11 cellular contexts compared by ENCODE assay signal in the genomic region with DNA sequence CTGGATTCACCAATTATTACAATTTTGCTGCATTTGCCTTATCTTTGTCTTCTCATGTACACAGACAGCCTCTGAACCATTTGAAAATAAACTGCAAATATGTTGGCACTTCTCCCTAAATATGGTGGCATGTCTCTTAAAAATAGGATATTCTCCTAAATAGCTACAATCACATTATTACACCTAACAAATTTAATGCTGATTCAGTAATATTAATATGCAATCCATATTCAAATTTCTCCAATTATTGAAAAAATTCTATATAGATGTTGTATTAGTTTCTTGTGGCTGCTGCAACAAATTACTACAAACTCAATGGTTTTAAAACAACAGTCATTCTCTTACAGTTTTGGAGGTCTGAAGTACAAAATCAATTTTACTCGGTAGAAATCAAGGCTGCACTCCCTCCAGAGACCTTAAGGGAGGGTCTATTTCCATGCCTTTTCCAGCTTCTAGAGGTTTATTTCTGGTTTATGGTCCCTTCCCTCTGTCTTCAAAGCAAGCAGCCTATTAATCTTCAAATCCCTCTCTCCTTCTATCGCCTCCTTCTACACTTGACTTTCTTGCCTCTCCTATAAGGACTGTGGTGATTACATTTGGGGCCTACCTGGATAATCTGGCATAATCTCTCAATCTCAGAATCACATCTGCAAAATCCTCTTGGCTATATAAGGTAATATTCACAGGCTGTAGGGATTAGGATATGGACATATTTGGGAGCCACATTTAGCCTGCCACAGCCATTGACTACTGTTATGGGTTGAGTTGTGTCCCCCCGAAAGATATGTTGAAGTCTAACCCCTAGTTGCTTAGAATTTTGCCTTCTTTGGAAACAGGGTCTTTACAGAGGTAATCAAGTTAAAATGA. TPM values are rescaled to one million over a fixed set of nuclear protein-coding genes. Genes with fewer than 3 reads are reported as not detected.
DNase-seq lines count a peak whose midpoint lies in the region; ATAC-seq and TF ChIP-seq lines count a peak whose summit lies in the region.
"Had no signal": no experiment of that assay in that cellular context is flagged by ENCODE, and none has a peak within 500 bp of the region (broad histone marks: within the 10 kb centered on the region; RNA-seq: fewer than 3 reads in every experiment).

No MANE protein-coding gene starts in this region.

- peaks cover 48 to 62% (median 59%) of the 10 kb centered on the region in 10 experiments for H3K4me1 ChIP-seq in BLaER1 treated with 17β-estradiol and CSF1 and Interleukin-3, amounts not matched to agents 10 nM and 100 nM
- H3K4me1 ChIP-seq in HCT116 (ENCODE audit: control insufficient read depth in 1 of 2, insufficient read depth in 2 of 2, low read length in 2 of 2) (peaks cover 36 to 56% of the 10 kb centered on the region in 2 experiments), iPS-18a (ENCODE audit: control insufficient read depth, low read depth, low read length) (peaks cover 43% of the 10 kb centered on the region)

- RAD21 ChIA-PET in HCT116 (lab: Charles Lee; ENCODE audit: low non-redundant PET in 1 of 2, low total read pairs in 2 of 2, uncharacterized antibody in 2 of 2, unreplicated experiment in 2 of 2) = no interaction called here

- no peak for TF ChIP-seq POLR2A in HCT116 (IDR thresholded peaks at IDR 0.05; ENCODE audit: borderline replicate concordance, extremely low read depth, insufficient read depth, insufficient read length)

- H3K36me3 ChIP-seq in BLaER1 treated with 17β-estradiol and CSF1 and Interleukin-3, amounts not matched to agents 10 nM and 100 nM = peaks cover 0 to 39% (median 17%) of the 10 kb centered on the region in 11 experiments; a peak in 18 of 22 replicates
- peaks cover 0 to 3% of the 10 kb centered on the region in 2 experiments; a peak in 2 of 4 replicates for H3K36me3 ChIP-seq in HCT116 (ENCODE audit: control insufficient read depth in 1 of 2, insufficient read depth in 2 of 2, low read length in 2 of 2)
- H3K36me3 ChIP-seq in SU-DHL-6 (ENCODE audit: low read length) = no peaks in the 10 kb centered on the region
- no peaks in the 10 kb centered on the region for H3K36me3 ChIP-seq in iPS-18a (ENCODE audit: control insufficient read depth, low read depth, low read length)
- H3K36me3 ChIP-seq: sigmoid colon had no signal

- no peak for DNase-seq in HCT116 (ENCODE audit: low read depth, low spot score)
- DNase-seq in HUDEP-2 (lab: John Stamatoyannopoulos, UW; ENCODE audit: unreplicated experiment in 76 of 76) = no peak
- DNase-seq in stimulated activated CD4-positive, alpha-beta T cell treated with anti-CD3 and anti-CD28 coated beads, Interleukin-15, amount 100 ng/mL, for 24 hours = no peak
- DNase-seq in hypothalamus (lab: John Stamatoyannopoulos, UW) = no peak
- DNase-seq in chondrocyte (ENCODE audit: low spot score) = no peak
- DNase-seq: activated T-cell treated with anti-CD3 and anti-CD28 coated beads for 4 hours, NCI-H510A treated with DMSO at 0.1 percent for 48 hours, sigmoid colon had no signal

- TF ChIP-seq CTCF in HCT116 (IDR thresholded peaks at IDR 0.05 in 2 of 3, conservative IDR thresholded peaks at IDR 0.05 in 1 of 3; ENCODE audit: borderline replicate concordance in 1 of 3, insufficient read depth in 1 of 3, low read depth in 2 of 3, low read length in 2 of 3) = no peak
- TF ChIP-seq CTCF in SU-DHL-6 (IDR thresholded peaks at IDR 0.05; ENCODE audit: insufficient read depth, low read length, poor library complexity, severe bottlenecking) = no peak
- no peak for TF ChIP-seq CTCF in chondrocyte (IDR thresholded peaks at IDR 0.05)

- no peak for TF ChIP-seq RAD21 in HCT116 (IDR thresholded peaks at IDR 0.05; ENCODE audit: low read depth)

- no peak for ATAC-seq in HCT116

- peak overlapping the region; percentile 81 to 98 (median 91) for H3K4me2 ChIP-seq in BLaER1 treated with 17β-estradiol and CSF1 and Interleukin-3, amounts not matched to agents 10 nM and 100 nM
- H3K4me2 ChIP-seq in HCT116 (ENCODE audit: low read length) (peak overlapping the region; percentile 79), SU-DHL-6 (ENCODE audit: low read depth, low read length, poor library complexity, severe bottlenecking) (peak overlapping the region; percentile 97)

- intact Hi-C loops in HCT116 (cut with micrococcal nuclease) = no loop called here

- H3K9me2 ChIP-seq in HCT116 (ENCODE audit: insufficient read depth) (no peaks in the 10 kb centered on the region), SU-DHL-6 (replicated peaks; ENCODE audit: insufficient read depth, low read length) (no peaks in the 10 kb centered on the region)

- no peaks in the 10 kb centered on the region for H3K9me3 ChIP-seq in BLaER1 treated with 17β-estradiol and CSF1 and Interleukin-3, amounts not matched to agents 10 nM and 100 nM (replicated peaks in 1 of 11)
- H3K9me3 ChIP-seq in HCT116 (ENCODE audit: control insufficient read depth in 1 of 2, insufficient read depth in 1 of 2, low read depth in 1 of 2, low read length in 2 of 2) = no peaks in the 10 kb centered on the region
- no peaks in the 10 kb centered on the region for H3K9me3 ChIP-seq in SU-DHL-6 (ENCODE audit: insufficient read depth, low read length)
- H3K9me3 ChIP-seq in iPS-18a (ENCODE audit: control insufficient read depth, low read depth, low read length) = no peaks in the 10 kb centered on the region
- H3K9me3 ChIP-seq: sigmoid colon had no signal

- H3K9me3 Mint-ChIP-seq in chondrocyte (ENCODE audit: low read depth) = no peaks in the 10 kb centered on the region

- H3K36me3 Mint-ChIP-seq in chondrocyte (ENCODE audit: low read depth) = no peaks in the 10 kb centered on the region

- CTCF ChIA-PET in HCT116 (lab: Charles Lee) = no interaction called here

- H3K4me3 Mint-ChIP-seq in chondrocyte (ENCODE audit: unreplicated experiment) = no peak overlapping the region

- H3K27me3 ChIP-seq in BLaER1 treated with 17β-estradiol and CSF1 and Interleukin-3, amounts not matched to agents 10 nM and 100 nM = no peaks in the 10 kb centered on the region
- no peaks in the 10 kb centered on the region for H3K27me3 ChIP-seq in HCT116 (ENCODE audit: insufficient read depth, low read length)
- no peaks in the 10 kb centered on the region for H3K27me3 ChIP-seq in SU-DHL-6 (ENCODE audit: low read length)
- H3K27me3 ChIP-seq in iPS-18a (ENCODE audit: control insufficient read depth, insufficient read depth, low read length) = no peaks in the 10 kb centered on the region
- H3K27me3 ChIP-seq: sigmoid colon had no signal

- no peaks in the 10 kb centered on the region for H3K27me3 Mint-ChIP-seq in chondrocyte (ENCODE audit: low read depth)

- BruUV-seq in HCT116 (replicated peaks; lab: Mats Ljungman, UMichigan) = no TSS peak

- peaks cover 59% of the 10 kb centered on the region for H3F3A ChIP-seq in SU-DHL-6 (ENCODE audit: insufficient read depth)

- H3K4me3 ChIP-seq in BLaER1 treated with 17β-estradiol and CSF1 and Interleukin-3, amounts not matched to agents 10 nM and 100 nM = peak overlapping the region in 4 of 10 experiments; percentile 1 to 80 (median 44); a peak in 4 of 20 replicates
- H3K4me3 ChIP-seq in HCT116 (replicated peaks in 1 of 2; ENCODE audit: low read depth in 1 of 2, low read length in 2 of 2) = no peak overlapping the region
- peak overlapping the region; percentile 31 for H3K4me3 ChIP-seq in SU-DHL-6 (ENCODE audit: insufficient read depth, low read length, poor library complexity, severe bottlenecking)
- H3K4me3 ChIP-seq in iPS-18a (ENCODE audit: low read length) = peak overlapping the region; percentile 22
- H3K4me3 ChIP-seq: sigmoid colon had no signal

- H3K9ac ChIP-seq in BLaER1 treated with 17β-estradiol and CSF1 and Interleukin-3, amounts not matched to agents 10 nM and 100 nM = peak overlapping the region in 6 of 11 experiments; percentile 9 to 96 (median 87); a peak in 4 of 22 replicates
- H3K9ac ChIP-seq in HCT116 (ENCODE audit: low read length) (0 out of 2 replicates have a peak overlapping the region, but pooled peaks have one; percentile 28), SU-DHL-6 (ENCODE audit: low read length) (peak overlapping the region; percentile 75), iPS-18a (ENCODE audit: low read length) (no peak overlapping the region)

- H4K20me1 ChIP-seq in BLaER1 treated with 17β-estradiol and CSF1 and Interleukin-3, amounts not matched to agents 10 nM and 100 nM = peaks cover 22 to 66% (median 38%) of the 10 kb centered on the region in 11 experiments; a peak in 17 of 22 replicates
- H4K20me1 ChIP-seq in HCT116 (ENCODE audit: insufficient read depth) (no peaks in the 10 kb centered on the region), SU-DHL-6 (ENCODE audit: low read depth, low read length) (no peaks in the 10 kb centered on the region)

- peak overlapping the region in 9 of 11 experiments; percentile 25 to 95 (median 89); a peak in 10 of 22 replicates for H3K27ac ChIP-seq in BLaER1 treated with 17β-estradiol and CSF1 and Interleukin-3, amounts not matched to agents 10 nM and 100 nM
- H3K27ac ChIP-seq in HCT116 (ENCODE audit: low read depth, low read length) (peak overlapping the region; percentile 86; the same call in 1 of the 2 replicates), SU-DHL-6 (ENCODE audit: low read depth, low read length) (peak overlapping the region; percentile 96), iPS-18a (ENCODE audit: low read length) (no peak overlapping the region)
- H3K27ac ChIP-seq: sigmoid colon had no signal

- no peak overlapping the region for H3K27ac Mint-ChIP-seq in chondrocyte (ENCODE audit: unreplicated experiment)

- H2AFZ ChIP-seq in HCT116 (ENCODE audit: low read depth, low read length, poor library complexity, severe bottlenecking) (no peak overlapping the region), SU-DHL-6 (ENCODE audit: low read depth, low read length, severe bottlenecking) (no peak overlapping the region)

- peaks cover 45% of the 10 kb centered on the region for H3K4me1 Mint-ChIP-seq in chondrocyte (ENCODE audit: low read depth)

- POLR2A ChIA-PET in HCT116 (lab: Charles Lee) = interaction anchor here (1.9 kb wide), 1 partner anchor 41 kb away, joined by 5 read pairs; a partner anchor contains a TSS

- peaks cover 67% of the 10 kb centered on the region for H3K79me2 ChIP-seq in HCT116 (ENCODE audit: insufficient read depth, low read length)
- H3K79me2 ChIP-seq in SU-DHL-6 (ENCODE audit: insufficient read depth, low read length) = peaks cover 64% of the 10 kb centered on the region

TF ChIP-seq in HCT116, 20 proteins besides CTCF, POLR2A, EP300 and RAD21 (continues in another document):
- TF ChIP-seq, protein P1, sequence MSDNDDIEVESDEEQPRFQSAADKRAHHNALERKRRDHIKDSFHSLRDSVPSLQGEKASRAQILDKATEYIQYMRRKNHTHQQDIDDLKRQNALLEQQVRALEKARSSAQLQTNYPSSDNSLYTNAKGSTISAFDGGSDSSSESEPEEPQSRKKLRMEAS (IDR thresholded peaks at IDR 0.05) = no peak
- no peak for TF ChIP-seq ELF1 (IDR thresholded peaks at IDR 0.05; ENCODE audit: borderline replicate concordance, low read depth)
- TF ChIP-seq SP1 (IDR thresholded peaks at IDR 0.05; ENCODE audit: low read depth) = no peak
- TF ChIP-seq SIN3A (IDR thresholded peaks at IDR 0.05; ENCODE audit: low read depth) = no peak
- TF ChIP-seq POLR2AphosphoS5 (IDR thresholded peaks at IDR 0.05; ENCODE audit: low read depth, low read length) = no peak

RNA-seq across cellular contexts. Expression of gene BOLA1, which starts 52.5 kb away (rescaled TPM):
- 20.4 TPM for total RNA-seq in HCT116 (2021; ENCODE audit: unreplicated experiment)
- polyA plus RNA-seq in HCT116 (2012) = 21.2 and 22.9 TPM in 2 replicates
- total RNA-seq in chondrocyte = 9.4 to 11.5 TPM (median 10.5 TPM) in 3 replicates

Comparison
In these comparisons a context has a peak if more than half of its experiments do, and no peak if none do; other contexts are left out.
1. H3K4me3 ChIP-seq: peak in SU-DHL-6 (single experiment) and iPS-18a (single experiment); none in HCT116 (0 of 2).
2. Peak in every context shown above with its lines, with median percentiles within 50 percentile points of each other: H3K4me2 ChIP-seq.